In the genomic region with DNA sequence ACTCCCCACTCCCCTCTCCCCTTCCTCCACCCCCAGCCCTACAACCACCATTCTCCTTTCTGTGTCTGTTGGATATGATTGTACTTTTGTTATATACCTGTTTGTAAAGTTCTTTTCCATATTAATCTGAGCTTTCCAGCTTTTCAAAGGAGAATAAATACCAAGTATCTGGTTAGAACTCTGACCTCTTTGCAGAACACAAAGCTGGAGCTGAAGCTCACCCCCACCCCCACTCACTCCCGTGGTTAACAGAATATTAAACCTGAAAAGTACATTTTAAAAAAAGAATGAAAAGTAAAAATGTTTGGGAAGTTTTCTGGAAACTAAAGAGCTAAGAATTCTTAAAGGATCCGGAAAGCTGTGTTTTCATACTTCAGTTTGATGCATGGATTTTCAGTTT, we compare ENCODE assay signal across 22 cellular contexts.
"Had no signal": no experiment of that assay in that cellular context is flagged by ENCODE, and none has a peak within 500 bp of the region (broad histone marks: within the 10 kb centered on the region; RNA-seq: fewer than 3 reads in every experiment).

No MANE protein-coding gene starts in this region.

- H3K27me3 ChIP-seq: esophagus muscularis mucosa, gastrocnemius medialis, heart right ventricle, sigmoid colon, suprapubic skin, tibial artery, upper lobe of left lung, uterus had no signal

- H3K9me3 Mint-ChIP-seq: central memory CD8-positive, alpha-beta T cell had no signal

- H3K4me1 Mint-ChIP-seq: central memory CD8-positive, alpha-beta T cell had no signal

- H3K4me3 ChIP-seq: esophagus muscularis mucosa, gastrocnemius medialis, heart right ventricle, lung, sigmoid colon, skin epidermis, suprapubic skin, tibial artery, upper lobe of left lung, uterus had no signal

- H3K27ac ChIP-seq: epithelial cell of prostate, esophagus muscularis mucosa, gastrocnemius medialis, heart right ventricle, sigmoid colon, skin epidermis, suprapubic skin, tibial artery, upper lobe of left lung, uterus had no signal

- DNase-seq: effector memory CD4-positive, alpha-beta T cell; gastrocnemius medialis; heart right ventricle; hypothalamus; kidney; left cardiac atrium; left ventricle myocardium superior; mesenchymal stem cell; naive thymus-derived CD4-positive, alpha-beta T cell; occipital lobe; sigmoid colon; stimulated activated CD4-positive, alpha-beta T cell treated with anti-CD3 and anti-CD28 coated beads, Interleukin-12 subunit alpha, Interleukin-12 subunit beta, amount 100 ng/mL, for 4 hours; stimulated activated naive CD4-positive, alpha-beta T cell treated with Interleukin-2 at 50 U/mL for 16 hours; tibial artery; upper lobe of left lung; uterus had no signal

- ATAC-seq: gastrocnemius medialis; heart right ventricle; left cardiac atrium; left ventricle myocardium superior; naive thymus-derived CD4-positive, alpha-beta T cell had no signal

- H3K4me1 ChIP-seq: gastrocnemius medialis had no signal

- H3K9me3 ChIP-seq: esophagus muscularis mucosa, gastrocnemius medialis, heart right ventricle, sigmoid colon, suprapubic skin, tibial artery, upper lobe of left lung, uterus had no signal

- H3K36me3 ChIP-seq: esophagus muscularis mucosa, gastrocnemius medialis, heart right ventricle, sigmoid colon, suprapubic skin, tibial artery, upper lobe of left lung, uterus had no signal

- H3K27ac Mint-ChIP-seq: naive thymus-derived CD4-positive, alpha-beta T cell had no signal

- H3K4me3 Mint-ChIP-seq: central memory CD8-positive, alpha-beta T cell; naive thymus-derived CD4-positive, alpha-beta T cell had no signal
